In the genomic region with DNA sequence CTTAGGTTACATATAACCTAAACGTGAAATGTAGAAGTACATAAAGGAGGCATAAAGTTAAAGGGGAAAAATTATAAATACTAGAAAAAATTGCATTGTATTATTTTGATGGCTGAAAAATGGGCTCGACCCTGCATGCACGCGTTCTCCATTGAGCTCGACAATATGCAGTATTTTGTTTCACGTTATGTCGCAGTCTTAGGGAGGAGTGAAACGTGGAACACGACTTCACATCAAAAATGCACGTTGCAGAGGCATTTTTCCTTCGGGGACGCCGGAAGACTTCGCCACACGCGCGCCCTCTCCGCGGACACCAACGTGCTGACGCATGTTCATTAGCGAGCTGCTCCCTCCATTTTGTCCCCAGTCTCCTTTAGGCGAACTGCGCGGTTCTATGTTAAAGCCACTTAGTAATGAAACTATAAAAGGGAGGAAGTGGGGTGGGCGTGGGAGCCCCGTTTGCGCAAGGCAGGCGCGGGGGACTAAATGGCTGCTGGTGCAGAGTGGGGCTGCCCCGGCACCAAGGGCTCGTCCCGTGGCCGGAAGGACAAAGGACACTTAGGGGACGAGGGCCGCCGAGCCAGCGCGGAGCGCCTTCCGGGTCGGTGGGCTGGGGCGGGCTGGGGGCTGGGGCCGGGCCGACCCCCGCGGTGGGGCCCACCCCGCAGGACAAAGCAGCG, we compare ENCODE assay signal across 8 cellular contexts. TPM values are rescaled to one million over a fixed set of nuclear protein-coding genes. Genes with fewer than 3 reads are reported as not detected.
DNase-seq lines count a peak whose midpoint lies in the region; ATAC-seq and TF ChIP-seq lines count a peak whose summit lies in the region.

No MANE protein-coding gene starts in this region.

- no peaks in the 10 kb centered on the region for H3K27me3 ChIP-seq in BE2C

- ATAC-seq in GM19043 (IDR thresholded peaks at IDR 0.05; ENCODE audit: low read depth, unreplicated experiment): peak; percentile 56
- peak; percentile 68 for ATAC-seq in HG03342 (IDR thresholded peaks at IDR 0.05; ENCODE audit: unreplicated experiment)

- H3K4me1 ChIP-seq in BE2C: no peaks in the 10 kb centered on the region; the same call in 1 of the 2 replicates

- DNase-seq in BE2C (peak; percentile 96), NCI-H524 (lab: John Stamatoyannopoulos, UW) (peak; percentile 87 to 97), dedifferentiated amniotic fluid mesenchymal stem cell (ENCODE audit: extremely low spot score) (peak; percentile 84), medulla oblongata (ENCODE audit: extremely low spot score) (peak; percentile 91)
- peak; percentile 93 for DNase-seq in activated CD4-positive, alpha-beta T cell treated with anti-CD3 and anti-CD28 coated beads for 48 hours
- peak; percentile 75 for DNase-seq in stimulated activated CD8-positive, alpha-beta memory T cell treated with anti-CD3 and anti-CD28 coated beads, Interleukin-15, amount 100 ng/mL, for 1 hour (ENCODE audit: low read depth)

- peaks cover 9% of the 10 kb centered on the region; the same call in 1 of the 2 replicates for H3K36me3 ChIP-seq in BE2C

- H3K9me3 ChIP-seq in BE2C: no peaks in the 10 kb centered on the region

- no peak for TF ChIP-seq CTCF in BE2C (IDR thresholded peaks at IDR 0.05; ENCODE audit: low read depth, low read length)

- H3K4me3 ChIP-seq in BE2C (ENCODE audit: low read depth, low read length): peak overlapping the region; percentile 97

RNA-seq across cellular contexts. Expression of a gene that starts 0.7 kb away (rescaled TPM):
- polyA plus RNA-seq in BE2C (2012; ENCODE audit: insufficient read depth, insufficient read length, low read depth): 43.4 TPM

RNA-seq across cellular contexts. Expression of a gene that starts 29.6 kb away (rescaled TPM):
- 256 TPM for polyA plus RNA-seq in BE2C (2012; ENCODE audit: insufficient read depth, insufficient read length, low read depth)

Comparison
In these comparisons a context has a peak if more than half of its experiments do, and no peak if none do; other contexts are left out.
1. Peak in every context shown above with its lines: DNase-seq, ATAC-seq and H3K4me3 ChIP-seq.